In the genomic region with DNA sequence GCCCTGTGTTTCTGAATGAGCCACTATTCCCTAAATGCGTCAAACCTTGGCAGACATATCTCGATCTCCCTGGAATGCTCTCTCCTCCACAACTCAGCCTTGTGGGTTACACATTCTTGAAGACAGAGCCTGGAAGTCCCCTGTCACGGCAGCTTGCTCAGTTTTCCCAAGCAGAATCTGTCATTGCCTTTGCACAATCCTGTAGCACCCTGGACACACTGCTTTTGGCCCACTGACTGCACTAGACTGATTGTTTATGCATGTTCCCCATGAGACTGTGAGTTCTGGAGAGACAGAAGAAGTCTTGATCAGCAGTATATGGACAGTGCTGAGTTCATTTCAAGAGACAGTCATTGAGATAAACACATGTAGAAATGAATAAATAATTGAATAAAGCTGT, we compare ENCODE assay signal across 17 cellular contexts.
A peak's percentile ranks its signal among the peaks of the same experiment; 100 is the strongest.
DNase-seq lines count a peak whose midpoint lies in the region; ATAC-seq and TF ChIP-seq lines count a peak whose summit lies in the region.
"Had no signal": no experiment of that assay in that cellular context is flagged by ENCODE, and none has a peak within 500 bp of the region (broad histone marks: within the 10 kb centered on the region; RNA-seq: fewer than 3 reads in every experiment).

No MANE protein-coding gene starts in this region.

- H3K4me1 ChIP-seq in right cardiac atrium (ENCODE audit: control insufficient read depth, insufficient read depth, low read length): no peaks in the 10 kb centered on the region
- H3K4me1 ChIP-seq in subcutaneous abdominal adipose tissue (ENCODE audit: control insufficient read depth in 5 of 5, insufficient read depth in 5 of 5, low read length in 5 of 5): peaks cover 2 to 14% (median 7%) of the 10 kb centered on the region in 5 donors
- H3K4me1 ChIP-seq: esophagus squamous epithelium had no signal

- H3K9me3 ChIP-seq in right cardiac atrium (ENCODE audit: control insufficient read depth, low read length): no peaks in the 10 kb centered on the region
- H3K9me3 ChIP-seq in subcutaneous abdominal adipose tissue (ENCODE audit: control insufficient read depth in 5 of 5, low read length in 5 of 5): peaks cover 0 to 2% (median 0%) of the 10 kb centered on the region in 5 donors
- H3K9me3 ChIP-seq: esophagus squamous epithelium had no signal

- no peaks in the 10 kb centered on the region for H3K36me3 ChIP-seq in brain microvascular endothelial cell (replicated peaks)
- H3K36me3 ChIP-seq in subcutaneous abdominal adipose tissue (ENCODE audit: control insufficient read depth in 5 of 5, insufficient read depth in 5 of 5, low read length in 5 of 5): no peaks in the 10 kb centered on the region
- H3K36me3 ChIP-seq: esophagus squamous epithelium had no signal

- intact Hi-C loops in right cardiac atrium (cut with DNase I): no loop called here
- intact Hi-C loops in posterior cingulate gyrus (cut with DNase I): no loop called here

- H3K4me3 ChIP-seq in brain microvascular endothelial cell (ENCODE audit: low read depth, low read length) (no peak overlapping the region), right cardiac atrium (ENCODE audit: low read length) (no peak overlapping the region), subcutaneous abdominal adipose tissue (ENCODE audit: low read depth in 1 of 5, low read length in 5 of 5) (no peak overlapping the region)
- H3K4me3 ChIP-seq: dorsolateral prefrontal cortex, esophagus squamous epithelium, skin epidermis had no signal

- H3K27ac ChIP-seq in brain microvascular endothelial cell: no peak overlapping the region
- H3K27ac ChIP-seq in right cardiac atrium (ENCODE audit: low read length): no peak overlapping the region
- H3K27ac ChIP-seq in subcutaneous abdominal adipose tissue (ENCODE audit: low read depth, low read length): peak overlapping the region; percentile 35
- H3K27ac ChIP-seq: dorsolateral prefrontal cortex, esophagus squamous epithelium had no signal

- DNase-seq in GM04503 (ENCODE audit: low read depth) (peak; percentile 79), brain microvascular endothelial cell (peak; percentile 52), right cardiac atrium (peak; percentile 51 to 76 (median 63)), posterior cingulate gyrus (no peak), HT-29 (ENCODE audit: low spot score) (no peak)
- DNase-seq: activated CD4-positive, alpha-beta memory T cell treated with anti-CD3 and anti-CD28 coated beads for 36 hours; CD4-positive, alpha-beta T cell; dorsolateral prefrontal cortex; esophagus squamous epithelium; HCEC 1CT; mesendoderm; NCI-H1436; NCI-H226 had no signal

- no peaks in the 10 kb centered on the region for H3K27me3 ChIP-seq in brain microvascular endothelial cell (replicated peaks)
- no peaks in the 10 kb centered on the region for H3K27me3 ChIP-seq in right cardiac atrium (ENCODE audit: control insufficient read depth, insufficient read depth)
- H3K27me3 ChIP-seq in subcutaneous abdominal adipose tissue (ENCODE audit: control insufficient read depth in 5 of 5, insufficient read depth in 4 of 5, low read length in 5 of 5): no peaks in the 10 kb centered on the region
- H3K27me3 ChIP-seq: dorsolateral prefrontal cortex, esophagus squamous epithelium had no signal

- in situ Hi-C loops in brain microvascular endothelial cell (cut with HindIII; ENCODE audit: low pct_ligation_motif_present, low sequenced_read_pairs): no loop called here

- no peak overlapping the region for H3K9ac ChIP-seq in subcutaneous abdominal adipose tissue (ENCODE audit: low read length in 5 of 5)

- WGBS in right cardiac atrium: 61% methylated on average over 3 of the region's 3 CpGs

- ATAC-seq in right cardiac atrium (peak; percentile 90 to 95), HG03097 (IDR thresholded peaks at IDR 0.05; ENCODE audit: low FRiP score, unreplicated experiment) (no peak)
- ATAC-seq: stimulated activated memory B cell treated with anti-CD40 and anti-IgM and Interleukin-4, amounts not matched to agents 10 μg/mL and 1 μg/mL and 100 μg/mL, for 72 hours had no signal

- no peak for TF ChIP-seq CTCF in brain microvascular endothelial cell (IDR thresholded peaks at IDR 0.05; ENCODE audit: low read depth, low read length, missing control alignments)

Comparison
In these comparisons a context has a peak if more than half of its experiments do, and no peak if none do; other contexts are left out.
1. DNase-seq: peak in GM04503 (single experiment), brain microvascular endothelial cell (single experiment) and right cardiac atrium (3 of 3); none in posterior cingulate gyrus (0 of 10) and HT-29 (single experiment).